ENCODE assay signal across 9 cellular contexts in genomic region chr16:88591577-88592021, GRCh38. TPM values are rescaled to one million over a fixed set of nuclear protein-coding genes. Genes with fewer than 3 reads are reported as not detected.
DNase-seq lines count a peak whose midpoint lies in the region; ATAC-seq and TF ChIP-seq lines count a peak whose summit lies in the region.
"Had no signal": no experiment of that assay in that cellular context is flagged by ENCODE, and none has a peak within 500 bp of the region (broad histone marks: within the 10 kb centered on the region; RNA-seq: fewer than 3 reads in every experiment).

No MANE protein-coding gene starts in this region.

- peaks cover 65% of the 10 kb centered on the region for H3K36me3 Mint-ChIP-seq in activated T-helper 2 cell treated with anti-CD3 and anti-CD28 coated beads, Interferon-gamma antibody, Interleukin-2, Interleukin-4, amounts not matched to agents 10 μg/mL and 5 μg/mL and 100 μg/mL, durations not matched to agents 14 hours and 24 hours and 36 hours (ENCODE audit: low read depth)

- peak overlapping the region; percentile 11 for H3K4me3 Mint-ChIP-seq in activated T-helper 2 cell treated with anti-CD3 and anti-CD28 coated beads, Interferon-gamma antibody, Interleukin-2, Interleukin-4, amounts not matched to agents 10 μg/mL and 5 μg/mL and 100 μg/mL, durations not matched to agents 14 hours and 24 hours and 36 hours (ENCODE audit: low read depth)

- no peaks in the 10 kb centered on the region for H3K9me3 Mint-ChIP-seq in activated T-helper 2 cell treated with anti-CD3 and anti-CD28 coated beads, Interferon-gamma antibody, Interleukin-2, Interleukin-4, amounts not matched to agents 10 μg/mL and 5 μg/mL and 100 μg/mL, durations not matched to agents 14 hours and 24 hours and 36 hours

- H3K79me2 ChIP-seq in PC-3 (ENCODE audit: low read length), result peaks cover 11% of the 10 kb centered on the region; the same call in 1 of the 2 replicates

- whole genome bisulfite sequencing in sigmoid colon, 2 donors, result 76 to 86% methylated on average over 10 of the region's 10 CpGs

- H3K4me3 ChIP-seq in sigmoid colon (no peak overlapping the region), PC-3 (ENCODE audit: low read length) (no peak overlapping the region)

- H3K4me1 Mint-ChIP-seq in activated T-helper 2 cell treated with anti-CD3 and anti-CD28 coated beads, Interferon-gamma antibody, Interleukin-2, Interleukin-4, amounts not matched to agents 10 μg/mL and 5 μg/mL and 100 μg/mL, durations not matched to agents 14 hours and 24 hours and 36 hours (ENCODE audit: low read depth), result peaks cover 48% of the 10 kb centered on the region

- H3K9me3 ChIP-seq in sigmoid colon, result no peaks in the 10 kb centered on the region
- H3K9me3 ChIP-seq in PC-3 (ENCODE audit: low read length), result no peaks in the 10 kb centered on the region

- TF ChIP-seq POLR2A in sigmoid colon (IDR thresholded peaks at IDR 0.05) (no peak), GM18505 (IDR thresholded peaks at IDR 0.05; ENCODE audit: borderline replicate concordance, extremely low read depth, insufficient read depth, insufficient read length) (no peak)

- TF ChIP-seq CTCF in sigmoid colon (IDR thresholded peaks at IDR 0.05), result no peak
- TF ChIP-seq CTCF in PC-3 (conservative IDR thresholded peaks at IDR 0.05; ENCODE audit: low read depth, low read length), result no peak

- no TSS peak for BruUV-seq in PC-3 (replicated peaks; lab: Mats Ljungman, UMichigan)

- TF ChIP-seq EP300 in sigmoid colon (IDR thresholded peaks at IDR 0.05), result no peak

- no peaks in the 10 kb centered on the region for H4K20me1 ChIP-seq in PC-3 (ENCODE audit: low read length)

- no peak overlapping the region for H3K9ac ChIP-seq in PC-3 (ENCODE audit: low read length)

- peaks cover 4 to 50% (median 35%) of the 10 kb centered on the region in 4 donors for H3K36me3 ChIP-seq in sigmoid colon
- peaks cover 7% of the 10 kb centered on the region; the same call in 1 of the 2 replicates for H3K36me3 ChIP-seq in PC-3 (ENCODE audit: low read depth, low read length)

- H3K27me3 Mint-ChIP-seq in activated T-helper 2 cell treated with anti-CD3 and anti-CD28 coated beads, Interferon-gamma antibody, Interleukin-2, Interleukin-4, amounts not matched to agents 10 μg/mL and 5 μg/mL and 100 μg/mL, durations not matched to agents 14 hours and 24 hours and 36 hours (ENCODE audit: low read depth), result no peaks in the 10 kb centered on the region

- H3K9me2 ChIP-seq in PC-3 (replicated peaks; ENCODE audit: low read length), result no peaks in the 10 kb centered on the region

- POLR2A ChIA-PET in PC-3 (lab: Charles Lee; ENCODE audit: unreplicated experiment), result no interaction called here

- H3K4me1 ChIP-seq in sigmoid colon, result no peaks in the 10 kb centered on the region
- H3K4me1 ChIP-seq in PC-3 (ENCODE audit: insufficient read depth, low read length), result no peaks in the 10 kb centered on the region

- peak; percentile 70 for ATAC-seq in HG03565 (IDR thresholded peaks at IDR 0.05; ENCODE audit: unreplicated experiment)
- no peak for ATAC-seq in GM21737 (IDR thresholded peaks at IDR 0.05; ENCODE audit: unreplicated experiment)
- ATAC-seq in GM18505 (IDR thresholded peaks at IDR 0.05; ENCODE audit: unreplicated experiment), result no peak
- ATAC-seq in PC-3, result no peak

- DNase-seq in GM03348 (ENCODE audit: low spot score), result peak; percentile 48
- no peak for DNase-seq in activated T-helper 2 cell treated with anti-CD3 and anti-CD28 coated beads, Interferon-gamma antibody, Interleukin-2, Interleukin-4, amounts not matched to agents 10 μg/mL and 5 μg/mL and 100 μg/mL, durations not matched to agents 14 hours and 24 hours and 36 hours (ENCODE audit: low spot score)
- DNase-seq in sigmoid colon, result peak; percentile 74
- no peak for DNase-seq in NCI-H2081 treated with DMSO at 0.1 percent for 48 hours (lab: John Stamatoyannopoulos, UW)
- DNase-seq in PC-3, result no peak
- DNase-seq: DMS 273 treated with DMSO at 0.1 percent for 48 hours had no signal

- no peaks in the 10 kb centered on the region for H3F3A ChIP-seq in PC-3 (ENCODE audit: low read length, unreplicated experiment)

- H3K27ac ChIP-seq in sigmoid colon, result no peak overlapping the region
- no peak overlapping the region for H3K27ac ChIP-seq in PC-3 (ENCODE audit: low read length)

- H3K4me2 ChIP-seq in PC-3 (ENCODE audit: low read length), result no peak overlapping the region

- intact Hi-C loops in activated T-helper 2 cell treated with anti-CD3 and anti-CD28 coated beads, Interferon-gamma antibody, Interleukin-2, Interleukin-4, amounts not matched to agents 10 μg/mL and 5 μg/mL and 100 μg/mL, durations not matched to agents 14 hours and 24 hours and 36 hours (cut with micrococcal nuclease), result no loop called here
- intact Hi-C loops in sigmoid colon (cut with DNase I) (no loop called here), PC-3 (cut with micrococcal nuclease) (no loop called here)

- H3K27me3 ChIP-seq in sigmoid colon, result no peaks in the 10 kb centered on the region
- H3K27me3 ChIP-seq in PC-3 (ENCODE audit: low read length), result no peaks in the 10 kb centered on the region

- CTCF ChIA-PET in PC-3 (lab: Charles Lee), result no interaction called here

- peak overlapping the region; percentile 74 for H3K27ac Mint-ChIP-seq in activated T-helper 2 cell treated with anti-CD3 and anti-CD28 coated beads, Interferon-gamma antibody, Interleukin-2, Interleukin-4, amounts not matched to agents 10 μg/mL and 5 μg/mL and 100 μg/mL, durations not matched to agents 14 hours and 24 hours and 36 hours

- no peak overlapping the region for H2AFZ ChIP-seq in PC-3 (ENCODE audit: low read length)

RNA-seq across cellular contexts. Expression of gene ZC3H18, which starts 21.4 kb away (rescaled TPM):
- total RNA-seq in activated T-helper 2 cell treated with anti-CD3 and anti-CD28 coated beads, Interferon-gamma antibody, Interleukin-2, Interleukin-4, amounts not matched to agents 10 μg/mL and 5 μg/mL and 100 μg/mL, durations not matched to agents 14 hours and 24 hours and 36 hours, result 93.9 and 101 TPM in 2 replicates
- 10 to 100 TPM; 15.5 to 22.1 (median 16.6) TPM for total RNA-seq in sigmoid colon
- polyA plus RNA-seq in sigmoid colon, result 10 to 100 TPM in 2 of 3 donors, 1 to 10 TPM in 1; 9.6 to 37.7 (median 13.6) TPM
- total RNA-seq in PC-3 (2014; rRNA removed), result 11.8 and 24.5 TPM in 2 replicates

RNA-seq across cellular contexts. Expression of gene IL17C, which starts 46.8 kb away (rescaled TPM):
- not detected in 2 replicates for total RNA-seq in activated T-helper 2 cell treated with anti-CD3 and anti-CD28 coated beads, Interferon-gamma antibody, Interleukin-2, Interleukin-4, amounts not matched to agents 10 μg/mL and 5 μg/mL and 100 μg/mL, durations not matched to agents 14 hours and 24 hours and 36 hours
- not detected for total RNA-seq in sigmoid colon
- polyA plus RNA-seq in sigmoid colon, result under 1 TPM in 1 of 3 donors, not detected in 2; 0.96 TPM
- not detected in 2 replicates for total RNA-seq in PC-3 (2014; rRNA removed)

RNA-seq across cellular contexts. Expression of gene CYBA, which starts 59.3 kb away (rescaled TPM):
- 233 and 242 TPM in 2 replicates for total RNA-seq in activated T-helper 2 cell treated with anti-CD3 and anti-CD28 coated beads, Interferon-gamma antibody, Interleukin-2, Interleukin-4, amounts not matched to agents 10 μg/mL and 5 μg/mL and 100 μg/mL, durations not matched to agents 14 hours and 24 hours and 36 hours
- total RNA-seq in sigmoid colon (100 to 1,000 TPM in 2 of 4 donors, 10 to 100 TPM in 2; 63.1 to 147 (median 105) TPM), PC-3 (2014; rRNA removed) (not detected in 2 replicates)
- 100 to 1,000 TPM in 2 of 3 donors, 10 to 100 TPM in 1; 81.1 to 429 (median 208) TPM for polyA plus RNA-seq in sigmoid colon

Comparison
In these comparisons a context has a peak if more than half of its experiments do, and no peak if none do; other contexts are left out.
1. DNase-seq: peak in GM03348 (single experiment) and sigmoid colon (single experiment); none in activated T-helper 2 cell treated with anti-CD3 and anti-CD28 coated beads, Interferon-gamma antibody, Interleukin-2, Interleukin-4, amounts not matched to agents 10 μg/mL and 5 μg/mL and 100 μg/mL, durations not matched to agents 14 hours and 24 hours and 36 hours (single experiment), NCI-H2081 treated with DMSO at 0.1 percent for 48 hours (single experiment) and PC-3 (single experiment).
2. RNA of gene CYBA, which starts 59.3 kb away (total RNA-seq): 233 to 242 TPM in activated T-helper 2 cell treated with anti-CD3 and anti-CD28 coated beads, Interferon-gamma antibody, Interleukin-2, Interleukin-4, amounts not matched to agents 10 μg/mL and 5 μg/mL and 100 μg/mL, durations not matched to agents 14 hours and 24 hours and 36 hours and 63.1 to 147 TPM in sigmoid colon; not detected in PC-3; every median in the first group is over 10 times any median in the second.